1 cellular context compared by ENCODE assay signal in genomic region chr10:101003639-101004206, GRCh38.
A peak's percentile ranks its signal among the peaks of the same experiment; 100 is the strongest.
TF ChIP-seq lines count a peak whose summit lies in the region.

No MANE protein-coding gene starts in this region.

TF ChIP-seq in K562, 482 proteins besides CTCF, POLR2A, EP300 and RAD21:
- peak; percentile 32; the same call in 1 of the 2 replicates for TF ChIP-seq RBFOX2 (IDR thresholded peaks at IDR 0.05; ENCODE audit: low read depth, low read length)
- TF ChIP-seq ADNP (tag; IDR thresholded peaks at IDR 0.05): no peak
- TF ChIP-seq ZNF143 (CRISPR knock-in tag; IDR thresholded peaks at IDR 0.05): no peak
- no peak for TF ChIP-seq ZNF146 (CRISPR knock-in tag; IDR thresholded peaks at IDR 0.05; ENCODE audit: unreplicated experiment)
- no peak for TF ChIP-seq ZNF311 (CRISPR knock-in tag; IDR thresholded peaks at IDR 0.05)
